Comparison of ENCODE assay signal across 20 cellular contexts in the genomic region with DNA sequence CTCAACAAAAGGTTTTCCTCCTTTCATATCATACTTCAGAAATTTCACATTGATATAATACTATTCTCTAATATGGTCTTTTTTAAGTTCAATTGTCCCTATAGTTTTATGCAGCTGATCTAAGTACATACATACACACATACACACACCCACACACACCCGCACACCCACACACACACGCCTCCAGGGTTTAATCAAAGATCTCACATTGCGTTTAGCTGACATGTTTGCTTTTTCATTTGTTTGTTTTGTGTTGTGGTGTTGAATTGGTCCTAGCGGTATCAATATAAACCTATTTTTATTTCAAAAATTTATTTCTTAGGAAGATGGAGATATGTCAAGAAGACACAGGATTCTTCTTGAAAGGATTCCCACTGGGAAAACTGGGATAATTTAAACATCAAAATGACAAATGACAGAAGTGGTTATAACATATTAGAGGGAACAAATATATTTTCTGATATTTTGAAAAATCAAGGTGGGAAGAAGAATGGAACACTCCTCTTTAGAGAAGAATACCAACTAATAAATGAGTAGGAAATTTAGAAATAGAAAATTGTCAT.
"Had no signal": no experiment of that assay in that cellular context is flagged by ENCODE, and none has a peak within 500 bp of the region (broad histone marks: within the 10 kb centered on the region; RNA-seq: fewer than 3 reads in every experiment).

No MANE protein-coding gene starts in this region.

- H3K27ac ChIP-seq: SJSA1, SK-N-MC had no signal

- H3K27me3 ChIP-seq: SJSA1 had no signal

- H3K4me3 ChIP-seq: SJSA1, SK-N-MC had no signal

- DNase-seq: Kasumi-1, KG1, MM.1S, NCI-H1092 treated with DMSO at 0.1 percent for 48 hours, NCI-H1436, NCI-H187, NCI-H2029, NCI-H2081 treated with DMSO at 0.1 percent for 48 hours, NCI-H2171, NCI-H226, NCI-H446, NCI-H510A, NCI-H524 treated with DMSO at 0.1 percent for 48 hours, NCI-H69, NCI-H774, Right ventricle myocardium superior, RPMI8226, SIG-M5 had no signal
